In genomic region chr18:7814754-7815315, GRCh38 we compare ENCODE assay signal across 16 cellular contexts.
DNase-seq lines count a peak whose midpoint lies in the region; ATAC-seq and TF ChIP-seq lines count a peak whose summit lies in the region.
"Had no signal": no experiment of that assay in that cellular context is flagged by ENCODE, and none has a peak within 500 bp of the region (broad histone marks: within the 10 kb centered on the region; RNA-seq: fewer than 3 reads in every experiment).

No MANE protein-coding gene starts in this region.

- 83 to 92% methylated on average over 1 to 5 of the region's 5 CpGs for WGBS in endodermal cell (ENCODE audit: insufficient coverage in 1 of 2, insufficient read length in 1 of 2), 2 experiments

- H3K4me1 Mint-ChIP-seq in endodermal cell = peaks cover 16% of the 10 kb centered on the region

- peaks cover 39% of the 10 kb centered on the region for H3K36me3 Mint-ChIP-seq in endodermal cell (ENCODE audit: low read depth)
- H3K36me3 Mint-ChIP-seq: CD8-positive, alpha-beta T cell had no signal

- H3K9ac ChIP-seq in endodermal cell (ENCODE audit: extremely low read depth, low read length, poor library complexity, severe bottlenecking) = no peak overlapping the region
- H3K9ac ChIP-seq: BLaER1 treated with 17β-estradiol and CSF1 and Interleukin-3, amounts not matched to agents 10 nM and 100 nM had no signal

- TF ChIP-seq CTCF in endodermal cell (conservative IDR thresholded peaks at IDR 0.05) (no peak), fibroblast of the aortic adventitia (IDR thresholded peaks at IDR 0.05; ENCODE audit: insufficient read depth, low read length) (no peak)

- H3K4me3 ChIP-seq in endodermal cell (ENCODE audit: low read length) = peak overlapping the region; percentile 65
- no peak overlapping the region for H3K4me3 ChIP-seq in fibroblast of the aortic adventitia (ENCODE audit: low read depth, low read length)
- H3K4me3 ChIP-seq: A549, GM12878 had no signal

- DNase-seq in DMS53 (lab: John Stamatoyannopoulos, UW) (peak; percentile 27), DMS53 treated with DMSO at 0.1 percent for 48 hours (lab: John Stamatoyannopoulos, UW; ENCODE audit: unreplicated experiment) (no peak), Caki2 (ENCODE audit: low read depth) (peak; percentile 2), endodermal cell (no peak), fibroblast of the aortic adventitia (ENCODE audit: low read depth) (peak; percentile 55), NCI-H226 (no peak)
- DNase-seq in stimulated activated CD4-positive, alpha-beta T cell treated with anti-CD3 and anti-CD28 coated beads, Interleukin-4, amount 100 ng/mL, for 24 hours = no peak
- DNase-seq: CD8-positive, alpha-beta T cell; DMS79 treated with DMSO at 0.1 percent for 48 hours; GF-D8; H9 had no signal

- H3K27ac Mint-ChIP-seq in endodermal cell = no peak overlapping the region
- H3K27ac Mint-ChIP-seq: CD8-positive, alpha-beta T cell; H9 had no signal

- peaks cover 46% of the 10 kb centered on the region for H3K9me3 ChIP-seq in endodermal cell (ENCODE audit: control insufficient read depth, low read length)

- H3K27ac ChIP-seq in endodermal cell (ENCODE audit: low read depth, low read length) = no peak overlapping the region
- H3K27ac ChIP-seq: 22Rv1; A549; BLaER1 treated with 17β-estradiol and CSF1 and Interleukin-3, amounts not matched to agents 10 nM and 100 nM had no signal

- ATAC-seq in GM18502 (IDR thresholded peaks at IDR 0.05; ENCODE audit: poor library complexity, unreplicated experiment) = no peak
- ATAC-seq: A549; CD8-positive, alpha-beta T cell; GM12878 had no signal

- H3K27me3 ChIP-seq in endodermal cell (ENCODE audit: control insufficient read depth, insufficient read depth, low read length, poor library complexity, severe bottlenecking) = no peaks in the 10 kb centered on the region
- H3K27me3 ChIP-seq: BLaER1 treated with 17β-estradiol and CSF1 and Interleukin-3, amounts not matched to agents 10 nM and 100 nM had no signal

- H3K4me1 ChIP-seq in endodermal cell (ENCODE audit: control insufficient read depth, insufficient read depth, low read length) = peaks cover 6% of the 10 kb centered on the region
- H3K4me1 ChIP-seq: BLaER1 treated with 17β-estradiol and CSF1 and Interleukin-3, amounts not matched to agents 10 nM and 100 nM had no signal

- in situ Hi-C loops in Caki2 (cut with HindIII; ENCODE audit: low pct_unique_long_range_greater_than_20kb, low sequenced_read_pairs) = no loop called here

- peaks cover 4% of the 10 kb centered on the region for H3K27me3 Mint-ChIP-seq in endodermal cell (ENCODE audit: insufficient read depth)

- no peak overlapping the region for H3K4me3 Mint-ChIP-seq in endodermal cell
- H3K4me3 Mint-ChIP-seq: CD8-positive, alpha-beta T cell; H9 had no signal

- peaks cover 35% of the 10 kb centered on the region for H3K36me3 ChIP-seq in endodermal cell (ENCODE audit: control insufficient read depth, insufficient read depth, low read length)

- peaks cover 36% of the 10 kb centered on the region for H3K9me3 Mint-ChIP-seq in endodermal cell

Comparison
In these comparisons a context has a peak if more than half of its experiments do, and no peak if none do; other contexts are left out.
1. DNase-seq: peak in DMS53 (single experiment), Caki2 (single experiment) and fibroblast of the aortic adventitia (single experiment); none in DMS53 treated with DMSO at 0.1 percent for 48 hours (single experiment), endodermal cell (single experiment), NCI-H226 (single experiment) and stimulated activated CD4-positive, alpha-beta T cell treated with anti-CD3 and anti-CD28 coated beads, Interleukin-4, amount 100 ng/mL, for 24 hours (single experiment).